15 cellular contexts compared by ENCODE assay signal in the genomic region with DNA sequence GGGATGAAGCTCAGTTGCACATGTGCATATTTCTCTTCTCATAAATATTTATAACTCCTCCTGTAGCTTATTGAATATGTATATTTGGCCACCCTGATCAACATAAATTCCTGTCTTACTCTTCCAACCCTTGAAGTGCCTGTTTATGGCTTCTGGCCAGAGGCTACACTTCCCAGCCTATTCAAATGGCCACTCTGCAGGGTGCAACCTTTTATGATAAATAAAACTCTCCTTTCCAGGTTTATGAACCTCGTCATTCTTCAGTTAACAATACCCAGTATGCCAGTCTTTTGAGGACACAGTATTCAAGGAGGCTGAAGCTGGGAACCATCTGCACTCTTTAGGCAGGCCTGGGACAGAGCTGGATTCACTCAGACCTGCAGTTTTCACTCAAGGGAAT. TPM values are rescaled to one million over a fixed set of nuclear protein-coding genes. Genes with fewer than 3 reads are reported as not detected.
A peak's percentile ranks its signal among the peaks of the same experiment; 100 is the strongest.
DNase-seq lines count a peak whose midpoint lies in the region; ATAC-seq and TF ChIP-seq lines count a peak whose summit lies in the region.
"Had no signal": no experiment of that assay in that cellular context is flagged by ENCODE, and none has a peak within 500 bp of the region (broad histone marks: within the 10 kb centered on the region; RNA-seq: fewer than 3 reads in every experiment).

No MANE protein-coding gene starts in this region.

- peaks cover 20 to 37% (median 30%) of the 10 kb centered on the region in 5 experiments for H3K9me3 Mint-ChIP-seq in brain
- peaks cover 6 to 11% of the 10 kb centered on the region in 2 donors for H3K9me3 Mint-ChIP-seq in stimulated activated naive B cell treated with anti-CD40 and anti-IgM and Interleukin-4, amounts not matched to agents 10 μg/mL and 1 μg/mL and 100 μg/mL, for 72 hours
- H3K9me3 Mint-ChIP-seq in activated CD4-positive, alpha-beta memory T cell treated with anti-CD3 and anti-CD28 coated beads for 36 hours = peaks cover 4% of the 10 kb centered on the region

- peaks cover 11% of the 10 kb centered on the region for H3K27me3 Mint-ChIP-seq in brain
- peaks cover 21 to 33% of the 10 kb centered on the region in 2 donors for H3K27me3 Mint-ChIP-seq in stimulated activated naive B cell treated with anti-CD40 and anti-IgM and Interleukin-4, amounts not matched to agents 10 μg/mL and 1 μg/mL and 100 μg/mL, for 72 hours
- H3K27me3 Mint-ChIP-seq in activated CD4-positive, alpha-beta memory T cell treated with anti-CD3 and anti-CD28 coated beads for 36 hours = peaks cover 2% of the 10 kb centered on the region

- intact Hi-C loops in activated CD4-positive, alpha-beta memory T cell treated with anti-CD3 and anti-CD28 coated beads for 36 hours (cut with micrococcal nuclease) = no loop called here
- intact Hi-C loops in OCI-LY7 (cut with micrococcal nuclease; ENCODE audit: unreplicated experiment) = no loop called here

- H3K9me2 ChIP-seq in OCI-LY7 (ENCODE audit: insufficient read depth, low read length) = no peaks in the 10 kb centered on the region

- CTCF ChIA-PET in activated CD4-positive, alpha-beta memory T cell treated with anti-CD3 and anti-CD28 coated beads for 36 hours (lab: Charles Lee) = interaction anchor here (1.0 kb wide), 1 partner anchor 125 kb away, joined by 3 read pairs; no protein-coding TSS in a partner anchor
- CTCF ChIA-PET in OCI-LY7 (lab: Charles Lee; ENCODE audit: unreplicated experiment) = no interaction called here

- H3K4me3 ChIP-seq in OCI-LY7 (ENCODE audit: low read depth, low read length, poor library complexity, severe bottlenecking) = no peak overlapping the region
- H3K4me3 ChIP-seq: BLaER1 treated with 17β-estradiol and CSF1 and Interleukin-3, amounts not matched to agents 10 nM and 100 nM; GM23248 had no signal

- H3K4me3 Mint-ChIP-seq in brain = peak overlapping the region in 3 of 5 experiments; percentile 25 to 52 (median 41)
- no peak overlapping the region for H3K4me3 Mint-ChIP-seq in stimulated activated naive B cell treated with anti-CD40 and anti-IgM and Interleukin-4, amounts not matched to agents 10 μg/mL and 1 μg/mL and 100 μg/mL, for 72 hours
- H3K4me3 Mint-ChIP-seq in activated CD4-positive, alpha-beta memory T cell treated with anti-CD3 and anti-CD28 coated beads for 36 hours = no peak overlapping the region

- H3K4me2 ChIP-seq in OCI-LY7 (ENCODE audit: low read length) = no peak overlapping the region
- H3K4me2 ChIP-seq: BLaER1 treated with 17β-estradiol and CSF1 and Interleukin-3, amounts not matched to agents 10 nM and 100 nM had no signal

- TF ChIP-seq CTCF in brain (conservative IDR thresholded peaks at IDR 0.05) = no peak
- no peak for TF ChIP-seq CTCF in OCI-LY7 (conservative IDR thresholded peaks at IDR 0.05; ENCODE audit: low read length)

- BruUV-seq in OCI-LY7 (replicated peaks; lab: Mats Ljungman, UMichigan) = no TSS peak

- no peak overlapping the region for H3K27ac ChIP-seq in OCI-LY7 (ENCODE audit: low read depth, low read length, poor library complexity, severe bottlenecking)
- H3K27ac ChIP-seq: BLaER1 treated with 17β-estradiol and CSF1 and Interleukin-3, amounts not matched to agents 10 nM and 100 nM; GM23248 had no signal

- peaks cover 26% of the 10 kb centered on the region for H3K4me1 Mint-ChIP-seq in brain
- peaks cover 6% of the 10 kb centered on the region in 2 donors for H3K4me1 Mint-ChIP-seq in stimulated activated naive B cell treated with anti-CD40 and anti-IgM and Interleukin-4, amounts not matched to agents 10 μg/mL and 1 μg/mL and 100 μg/mL, for 72 hours
- H3K4me1 Mint-ChIP-seq in activated CD4-positive, alpha-beta memory T cell treated with anti-CD3 and anti-CD28 coated beads for 36 hours (ENCODE audit: low read depth) = peaks cover 17% of the 10 kb centered on the region

- H4K20me1 ChIP-seq in OCI-LY7 (ENCODE audit: insufficient read depth, low read length) = no peaks in the 10 kb centered on the region

- no peaks in the 10 kb centered on the region for H3K79me2 ChIP-seq in OCI-LY7 (ENCODE audit: insufficient read depth, low read depth, low read length)

- ATAC-seq in stimulated activated naive B cell treated with anti-CD40 and anti-IgM and Interleukin-4, amounts not matched to agents 10 μg/mL and 1 μg/mL and 100 μg/mL, for 72 hours (replicated peaks) = no peak
- ATAC-seq: PC-3 had no signal

- DNase-seq in NCI-H1092 treated with DMSO at 0.1 percent for 48 hours (lab: John Stamatoyannopoulos, UW) (peak; percentile 16), NCI-H1092 (lab: John Stamatoyannopoulos, UW) (no peak), NCI-H526 (lab: John Stamatoyannopoulos, UW) (peak; percentile 6 to 13), nucleus accumbens (lab: John Stamatoyannopoulos, UW) (no peak), OCI-LY7 (ENCODE audit: low spot score) (no peak)
- no peak for DNase-seq in stimulated activated naive B cell treated with anti-CD40 and anti-IgM and Interleukin-4, amounts not matched to agents 10 μg/mL and 1 μg/mL and 100 μg/mL, for 72 hours
- no peak for DNase-seq in activated CD4-positive, alpha-beta memory T cell treated with anti-CD3 and anti-CD28 coated beads for 36 hours
- DNase-seq: 8988T, Caco-2, GM23248, NCI-H146, NCI-H510A treated with DMSO at 0.1 percent for 48 hours, PC-3 had no signal

- H3K36me3 Mint-ChIP-seq in brain = peaks cover 30% of the 10 kb centered on the region
- H3K36me3 Mint-ChIP-seq in stimulated activated naive B cell treated with anti-CD40 and anti-IgM and Interleukin-4, amounts not matched to agents 10 μg/mL and 1 μg/mL and 100 μg/mL, for 72 hours = peaks cover 9 to 21% of the 10 kb centered on the region in 2 donors
- peaks cover 5% of the 10 kb centered on the region for H3K36me3 Mint-ChIP-seq in activated CD4-positive, alpha-beta memory T cell treated with anti-CD3 and anti-CD28 coated beads for 36 hours

- POLR2A ChIA-PET in activated CD4-positive, alpha-beta memory T cell treated with anti-CD3 and anti-CD28 coated beads for 36 hours (lab: Charles Lee) = no interaction called here
- POLR2A ChIA-PET in OCI-LY7 (lab: Charles Lee) = interaction anchor here (0.7 kb wide), 1 partner anchor 58 kb away, joined by 3 read pairs; no protein-coding TSS in a partner anchor

- peak overlapping the region in 4 of 5 experiments; percentile 23 to 55 (median 29) for H3K27ac Mint-ChIP-seq in brain
- peak overlapping the region; percentile 25 for H3K27ac Mint-ChIP-seq in stimulated activated naive B cell treated with anti-CD40 and anti-IgM and Interleukin-4, amounts not matched to agents 10 μg/mL and 1 μg/mL and 100 μg/mL, for 72 hours
- no peak overlapping the region for H3K27ac Mint-ChIP-seq in activated CD4-positive, alpha-beta memory T cell treated with anti-CD3 and anti-CD28 coated beads for 36 hours

- H3K4me1 ChIP-seq in OCI-LY7 (ENCODE audit: insufficient read depth, low read length, poor library complexity, severe bottlenecking) = no peaks in the 10 kb centered on the region

- no peaks in the 10 kb centered on the region for H3K36me3 ChIP-seq in OCI-LY7 (ENCODE audit: insufficient read depth, low read length)

- peaks cover 8% of the 10 kb centered on the region; the same call in 1 of the 2 replicates for H3K9me3 ChIP-seq in OCI-LY7 (ENCODE audit: low read length)

- H2AFZ ChIP-seq in OCI-LY7 (ENCODE audit: low read length) = no peak overlapping the region
- H2AFZ ChIP-seq: GM23248 had no signal

RNA-seq across cellular contexts. Expression of gene RTL6, which starts 2.6 kb away (rescaled TPM):
- 93.7 TPM for polyA plus RNA-seq in brain (ENCODE audit: insufficient read depth, low read depth, low replicate concordance)
- 1 to 10 TPM; 7.2 to 7.4 TPM for total RNA-seq in activated CD4-positive, alpha-beta memory T cell treated with anti-CD3 and anti-CD28 coated beads for 36 hours
- total RNA-seq in OCI-LY7 (2014; rRNA removed; shearing (Covaris generic)) = 8.7 and 9.8 TPM in 2 replicates
- 10.6 and 12.3 TPM in 2 replicates for total RNA-seq in OCI-LY7 (2022)

Comparison
In these comparisons a context has a peak if more than half of its experiments do, and no peak if none do; other contexts are left out.
1. DNase-seq: peak in NCI-H1092 treated with DMSO at 0.1 percent for 48 hours (single experiment) and NCI-H526 (2 of 2); none in NCI-H1092 (single experiment), stimulated activated naive B cell treated with anti-CD40 and anti-IgM and Interleukin-4, amounts not matched to agents 10 μg/mL and 1 μg/mL and 100 μg/mL, for 72 hours (single experiment), activated CD4-positive, alpha-beta memory T cell treated with anti-CD3 and anti-CD28 coated beads for 36 hours (single experiment), nucleus accumbens (0 of 56) and OCI-LY7 (single experiment).
2. H3K4me3 Mint-ChIP-seq: peak in brain (3 of 5); none in stimulated activated naive B cell treated with anti-CD40 and anti-IgM and Interleukin-4, amounts not matched to agents 10 μg/mL and 1 μg/mL and 100 μg/mL, for 72 hours (0 of 2) and activated CD4-positive, alpha-beta memory T cell treated with anti-CD3 and anti-CD28 coated beads for 36 hours (single experiment).